In genomic region chr10:117334921-117335320, GRCh38 we compare ENCODE assay signal across 16 cellular contexts.
"Had no signal": no experiment of that assay in that cellular context is flagged by ENCODE, and none has a peak within 500 bp of the region (broad histone marks: within the 10 kb centered on the region; RNA-seq: fewer than 3 reads in every experiment).

No MANE protein-coding gene starts in this region.

- H3K4me1 Mint-ChIP-seq: mesothelial cell of epicardium, neural crest cell had no signal

- H3K9me3 Mint-ChIP-seq: type B pancreatic cell had no signal

- H3K4me3 Mint-ChIP-seq: mesothelial cell of epicardium, natural killer cell, neural crest cell, type B pancreatic cell had no signal

- ATAC-seq: natural killer cell, right cardiac atrium had no signal

- H3K27ac Mint-ChIP-seq: mesothelial cell of epicardium, natural killer cell, progenitor cell of endocrine pancreas, type B pancreatic cell had no signal

- H3K27me3 Mint-ChIP-seq: progenitor cell of endocrine pancreas, type B pancreatic cell had no signal

- DNase-seq: erythroblast; foreskin melanocyte; head of caudate nucleus; natural killer cell; occipital lobe; pancreas; right cardiac atrium; small intestine; stimulated activated CD4-positive, alpha-beta T cell treated with anti-CD3 and anti-CD28 coated beads, Interleukin-12 subunit alpha, Interleukin-12 subunit beta, amount 100 ng/mL, for 4 hours; stimulated activated naive CD4-positive, alpha-beta T cell; stomach; thyroid gland had no signal
